Comparison of ENCODE assay signal across 29 cellular contexts in the genomic region with DNA sequence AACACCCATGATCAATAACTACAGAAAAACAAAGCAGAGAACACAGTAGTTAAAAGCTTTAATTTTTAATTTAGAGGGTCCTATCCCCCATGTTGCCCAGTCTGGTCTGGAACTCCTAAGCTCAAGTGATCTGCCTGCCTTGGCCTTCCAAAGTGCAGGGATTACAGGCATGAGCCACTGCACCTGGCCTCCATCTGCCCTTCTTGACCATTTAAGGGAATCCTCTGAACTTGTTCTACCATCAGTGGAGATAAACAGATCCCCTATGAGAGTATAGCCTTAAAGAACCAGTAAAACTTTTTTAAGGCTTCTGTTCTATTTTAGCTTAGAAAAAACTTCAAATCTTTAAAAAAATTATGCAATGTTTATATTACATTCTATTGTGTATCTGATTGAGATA.
"Had no signal": no experiment of that assay in that cellular context is flagged by ENCODE, and none has a peak within 500 bp of the region (broad histone marks: within the 10 kb centered on the region; RNA-seq: fewer than 3 reads in every experiment).

No MANE protein-coding gene starts in this region.

- ATAC-seq: activated CD8-positive, alpha-beta T cell treated with anti-CD3 and anti-CD28 coated beads, Interleukin-2, amount 10 ng/mL, durations not matched to agents 7 days and 5 days; PC-3; WTC11 had no signal

- DNase-seq: activated CD4-positive, alpha-beta T cell treated with anti-CD3 and anti-CD28 coated beads for 48 hours; activated CD4-positive, alpha-beta T cell treated with anti-CD3 and anti-CD28 coated beads, Interleukin-2, amount 50 U/mL, for 4 hours; activated CD4-positive, CD25-positive, alpha-beta regulatory T cell treated with anti-CD3 and anti-CD28 coated beads, Interleukin-2, amount 50 U/mL, for 72 hours; activated CD8-positive, alpha-beta memory T cell treated with anti-CD3 and anti-CD28 coated beads, Interleukin-2, amount 50 U/mL, for 48 hours; activated CD8-positive, alpha-beta T cell treated with anti-CD3 and anti-CD28 coated beads, Interleukin-2, amount 10 ng/mL, durations not matched to agents 7 days and 5 days; activated naive CD4-positive, alpha-beta T cell treated with anti-CD3 and anti-CD28 coated beads, Interleukin-2, amount 50 U/mL, for 16 hours; activated naive CD8-positive, alpha-beta T cell treated with anti-CD3 and anti-CD28 coated beads, Interleukin-2, amount 10 ng/mL, durations not matched to agents 7 days and 5 days; activated T-cell treated with anti-CD3 and anti-CD28 coated beads, Interleukin-2, amount 50 U/mL, for 1 hour; adrenal gland; aorta; caudate nucleus; colonic mucosa; MG63; MV-4-11; NCI-H1092 treated with DMSO at 0.1 percent for 48 hours; NCI-H1417 treated with DMSO at 0.1 percent for 48 hours; NCI-H1930; NCI-H2171; NCI-H2227 treated with DMSO at 0.1 percent for 48 hours; NCI-H446 treated with DMSO at 0.1 percent for 48 hours; NCI-H774; PC-3; SHP77 had no signal

- H3K27ac ChIP-seq: adrenal gland, breast epithelium, colonic mucosa, KMS-11, SJSA1 had no signal

- H3K27me3 ChIP-seq: breast epithelium, colonic mucosa, MG63, SJSA1 had no signal

- FAIRE-seq: RCC 7860 had no signal

- H3K4me3 ChIP-seq: adrenal gland, breast epithelium, colonic mucosa, MG63, SJSA1 had no signal

- H3K36me3 Mint-ChIP-seq: activated naive CD8-positive, alpha-beta T cell treated with anti-CD3 and anti-CD28 coated beads, Interleukin-2, amount 10 ng/mL, durations not matched to agents 7 days and 5 days had no signal

- H3K4me1 ChIP-seq: adrenal gland, breast epithelium, colonic mucosa, SJSA1 had no signal

- H3K9me3 ChIP-seq: adrenal gland, breast epithelium, colonic mucosa, MG63, SJSA1 had no signal

- H3K9ac ChIP-seq: KMS-11 had no signal

- H3K4me1 Mint-ChIP-seq: WTC11 had no signal

- H3K4me2 ChIP-seq: KMS-11 had no signal

- H3K4me3 Mint-ChIP-seq: activated CD8-positive, alpha-beta T cell treated with anti-CD3 and anti-CD28 coated beads, Interleukin-2, amount 10 ng/mL, durations not matched to agents 7 days and 5 days; activated naive CD8-positive, alpha-beta T cell treated with anti-CD3 and anti-CD28 coated beads, Interleukin-2, amount 10 ng/mL, durations not matched to agents 7 days and 5 days; T-helper 1 cell treated with Interleukin-12 subunit alpha and Interleukin-12 subunit beta and Interleukin-4 antibody, amounts not matched to agents 30 μg/mL and 1 μg/mL, for 36 hours; WTC11 had no signal

- H3K27ac Mint-ChIP-seq: activated CD8-positive, alpha-beta T cell treated with anti-CD3 and anti-CD28 coated beads, Interleukin-2, amount 10 ng/mL, durations not matched to agents 7 days and 5 days; activated naive CD8-positive, alpha-beta T cell treated with anti-CD3 and anti-CD28 coated beads, Interleukin-2, amount 10 ng/mL, durations not matched to agents 7 days and 5 days; T-helper 1 cell treated with Interleukin-12 subunit alpha and Interleukin-12 subunit beta and Interleukin-4 antibody, amounts not matched to agents 30 μg/mL and 1 μg/mL, for 36 hours; WTC11 had no signal

- H3K36me3 ChIP-seq: adrenal gland, breast epithelium, colonic mucosa, MG63, SJSA1 had no signal
